In genomic region chr20:62595491-62595890, GRCh38 we compare ENCODE assay signal across 12 cellular contexts. TPM values are rescaled to one million over a fixed set of nuclear protein-coding genes. Genes with fewer than 3 reads are reported as not detected.
DNase-seq lines count a peak whose midpoint lies in the region; ATAC-seq and TF ChIP-seq lines count a peak whose summit lies in the region.
"Had no signal": no experiment of that assay in that cellular context is flagged by ENCODE, and none has a peak within 500 bp of the region (broad histone marks: within the 10 kb centered on the region; RNA-seq: fewer than 3 reads in every experiment).

No MANE protein-coding gene starts in this region.

- no peak for TF ChIP-seq EP300 in Ishikawa (IDR thresholded peaks at IDR 0.05; ENCODE audit: borderline replicate concordance)

- H3K27ac Mint-ChIP-seq in MCF 10A (ENCODE audit: low read depth, unreplicated experiment), result no peak overlapping the region
- H3K27ac Mint-ChIP-seq: WTC11 had no signal

- 25% methylated on average over 12 of the region's 15 CpGs for WGBS in right lobe of liver (ENCODE audit: insufficient coverage, low coverage, low lambda C conversion rate, missing lambda C conversion rate)

- CTCF ChIA-PET in MCF 10A (lab: Yijun Ruan, JAX), result interaction anchor here (2.3 kb wide), 1 partner anchor 196 kb away, joined by 9 read pairs; no protein-coding TSS in a partner anchor

- H3K9me3 ChIP-seq in right lobe of liver, result no peaks in the 10 kb centered on the region
- H3K9me3 ChIP-seq in effector memory CD4-positive, alpha-beta T cell (ENCODE audit: control insufficient read depth, low read length), result no peaks in the 10 kb centered on the region
- H3K9me3 ChIP-seq: breast epithelium, HAP-1 had no signal

- no peak for TF ChIP-seq RAD21 in Ishikawa (IDR thresholded peaks at IDR 0.05; ENCODE audit: low read depth)

- DNase-seq in COLO829 (ENCODE audit: low spot score) (peak; percentile 79), MCF 10A (ENCODE audit: unreplicated experiment) (peak; percentile 72), right lobe of liver (peak in 1 of 3 donors; percentile 54), posterior vena cava (ENCODE audit: low spot score) (no peak), NCI-H2227 (lab: John Stamatoyannopoulos, UW; ENCODE audit: unreplicated experiment) (no peak)
- no peak for DNase-seq in effector memory CD4-positive, alpha-beta T cell
- DNase-seq: NCI-H187 had no signal

- no peaks in the 10 kb centered on the region for H3K9me3 Mint-ChIP-seq in MCF 10A (ENCODE audit: unreplicated experiment)
- H3K9me3 Mint-ChIP-seq: WTC11 had no signal

- no peaks in the 10 kb centered on the region for H3K4me1 ChIP-seq in right lobe of liver
- H3K4me1 ChIP-seq in effector memory CD4-positive, alpha-beta T cell (ENCODE audit: control insufficient read depth, insufficient read depth, low read length, poor library complexity, severe bottlenecking), result no peaks in the 10 kb centered on the region
- H3K4me1 ChIP-seq: breast epithelium, HAP-1 had no signal

- no peak overlapping the region for H3K27ac ChIP-seq in right lobe of liver
- H3K27ac ChIP-seq in effector memory CD4-positive, alpha-beta T cell (ENCODE audit: insufficient read depth, low read length, poor library complexity, severe bottlenecking), result no peak overlapping the region
- H3K27ac ChIP-seq: breast epithelium had no signal

- H3K27me3 Mint-ChIP-seq in MCF 10A (ENCODE audit: insufficient read depth, unreplicated experiment), result no peaks in the 10 kb centered on the region

- intact Hi-C loops in MCF 10A (cut with micrococcal nuclease) (no loop called here), right lobe of liver (cut with DNase I) (no loop called here), posterior vena cava (cut with DNase I) (no loop called here)

- ATAC-seq in right lobe of liver, result peak; percentile 28 to 73 (median 42)
- no peak for ATAC-seq in HG03108 (IDR thresholded peaks at IDR 0.05; ENCODE audit: unreplicated experiment)
- ATAC-seq: WTC11 had no signal

- TF ChIP-seq POLR2A in right lobe of liver (IDR thresholded peaks at IDR 0.05), result no peak

- no peaks in the 10 kb centered on the region for H3K36me3 ChIP-seq in right lobe of liver
- H3K36me3 ChIP-seq in effector memory CD4-positive, alpha-beta T cell (ENCODE audit: control insufficient read depth, insufficient read depth, low read length), result no peaks in the 10 kb centered on the region
- H3K36me3 ChIP-seq: breast epithelium, HAP-1 had no signal

- TF ChIP-seq CTCF in MCF 10A (IDR thresholded peaks at IDR 0.05; ENCODE audit: unreplicated experiment) (no peak), right lobe of liver (IDR thresholded peaks at IDR 0.05) (no peak)

- no peak overlapping the region for H3K4me3 ChIP-seq in right lobe of liver
- no peak overlapping the region for H3K4me3 ChIP-seq in effector memory CD4-positive, alpha-beta T cell (ENCODE audit: insufficient read depth, low read depth, low read length, poor library complexity, severe bottlenecking)
- H3K4me3 ChIP-seq: breast epithelium, HAP-1 had no signal

- H3K27me3 ChIP-seq in right lobe of liver, result no peaks in the 10 kb centered on the region
- peaks cover 3% of the 10 kb centered on the region for H3K27me3 ChIP-seq in effector memory CD4-positive, alpha-beta T cell (replicated peaks; ENCODE audit: control insufficient read depth, insufficient read depth, low read length, poor library complexity, severe bottlenecking)

- POLR2A ChIA-PET in MCF 10A (lab: Yijun Ruan, JAX), result interaction anchor here (0.8 to 2.5 kb wide), 4 partner anchors 8 to 330 kb away, joined by 3 to 11 read pairs (median 4); no protein-coding TSS in a partner anchor

- H3K4me3 Mint-ChIP-seq in MCF 10A (ENCODE audit: unreplicated experiment), result no peak overlapping the region
- H3K4me3 Mint-ChIP-seq: WTC11 had no signal

- H3K36me3 Mint-ChIP-seq in MCF 10A (ENCODE audit: insufficient read depth, unreplicated experiment), result no peaks in the 10 kb centered on the region
- H3K36me3 Mint-ChIP-seq: WTC11 had no signal

- peaks cover 34% of the 10 kb centered on the region for H3K4me1 Mint-ChIP-seq in MCF 10A (ENCODE audit: insufficient read depth, unreplicated experiment)

- no TSS peak for BruUV-seq in MCF 10A (replicated peaks; lab: Mats Ljungman, UMichigan)

TF ChIP-seq in Ishikawa, 13 proteins besides CTCF, POLR2A, EP300 and RAD21:
- TF ChIP-seq MAX (IDR thresholded peaks at IDR 0.05) (peak; percentile 57), USF1 (IDR thresholded peaks at IDR 0.05) (peak; percentile 85), REST (IDR thresholded peaks at IDR 0.05; ENCODE audit: low read depth) (no peak)

RNA-seq across cellular contexts. Expression of gene SLCO4A1, which starts 46.8 kb away (rescaled TPM):
- total RNA-seq in MCF 10A (2022) (23.8 and 27.0 TPM in 2 replicates), right lobe of liver (1 to 10 TPM in 5 of 6 experiments, under 1 TPM in 1; 0.93 to 8.8 (median 4.3) TPM), posterior vena cava (10 to 100 TPM; 14.7 to 15.2 TPM)

Comparison
In these comparisons a context has a peak if more than half of its experiments do, and no peak if none do; other contexts are left out.
1. DNase-seq: peak in COLO829 (single experiment) and MCF 10A (single experiment); none in posterior vena cava (single experiment), NCI-H2227 (single experiment) and effector memory CD4-positive, alpha-beta T cell (0 of 3).